ENCODE assay signal across 9 cellular contexts in the genomic region with DNA sequence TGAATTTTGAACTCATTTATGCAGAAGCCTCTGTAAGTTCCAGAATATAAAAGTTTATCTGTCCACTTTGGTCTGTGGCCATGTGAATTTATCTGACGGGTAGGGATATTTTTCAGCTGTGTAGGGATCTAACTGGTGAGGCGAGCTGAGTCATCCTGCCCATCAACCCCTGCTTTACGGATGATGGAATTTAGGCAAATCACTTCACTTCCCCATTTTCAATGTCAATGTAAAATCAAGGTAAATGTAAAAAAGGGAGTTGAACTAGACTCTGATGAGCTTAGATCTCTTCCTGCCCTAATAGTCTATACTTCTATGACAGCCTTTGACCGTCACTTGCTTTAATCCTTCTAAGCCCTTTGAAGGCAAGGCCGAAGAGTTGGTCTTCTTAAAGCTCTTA. TPM values are rescaled to one million over a fixed set of nuclear protein-coding genes. Genes with fewer than 3 reads are reported as not detected.
A peak's percentile ranks its signal among the peaks of the same experiment; 100 is the strongest.
DNase-seq lines count a peak whose midpoint lies in the region; ATAC-seq and TF ChIP-seq lines count a peak whose summit lies in the region.
"Had no signal": no experiment of that assay in that cellular context is flagged by ENCODE, and none has a peak within 500 bp of the region (broad histone marks: within the 10 kb centered on the region; RNA-seq: fewer than 3 reads in every experiment).

No MANE protein-coding gene starts in this region.

- POLR2A ChIA-PET in SK-N-SH (lab: Yijun Ruan, JAX), result no interaction called here

- no peak for TF ChIP-seq CTCF in SK-N-SH (IDR thresholded peaks at IDR 0.05)

- H3K27me3 Mint-ChIP-seq in activated T-cell treated with anti-CD3 and anti-CD28 coated beads, Interleukin-2, amount 50 U/mL, for 4 hours (ENCODE audit: low read depth), result no peaks in the 10 kb centered on the region
- H3K27me3 Mint-ChIP-seq in activated naive CD8-positive, alpha-beta T cell treated with anti-CD3 and anti-CD28 coated beads for 36 hours, result no peaks in the 10 kb centered on the region
- no peaks in the 10 kb centered on the region for H3K27me3 Mint-ChIP-seq in stimulated activated memory B cell treated with anti-CD40 and anti-IgM and Interleukin-4, amounts not matched to agents 10 μg/mL and 1 μg/mL and 100 μg/mL, for 72 hours

- ATAC-seq in activated T-cell treated with anti-CD3 and anti-CD28 coated beads, Interleukin-2, amount 50 U/mL, for 4 hours, result no peak
- peak; percentile 44 for ATAC-seq in stimulated activated memory B cell treated with anti-CD40 and anti-IgM and Interleukin-4, amounts not matched to agents 10 μg/mL and 1 μg/mL and 100 μg/mL, for 72 hours

- no peaks in the 10 kb centered on the region for H3K36me3 ChIP-seq in MG63
- H3K36me3 ChIP-seq in SK-N-SH (replicated peaks in 1 of 2; ENCODE audit: control insufficient read depth in 1 of 2, insufficient read depth in 2 of 2, low read length in 1 of 2), result no peaks in the 10 kb centered on the region

- H3K4me3 Mint-ChIP-seq in activated T-cell treated with anti-CD3 and anti-CD28 coated beads, Interleukin-2, amount 50 U/mL, for 4 hours, result peak overlapping the region; percentile 97
- no peak overlapping the region for H3K4me3 Mint-ChIP-seq in activated naive CD8-positive, alpha-beta T cell treated with anti-CD3 and anti-CD28 coated beads for 36 hours
- peak overlapping the region; percentile 61 for H3K4me3 Mint-ChIP-seq in stimulated activated memory B cell treated with anti-CD40 and anti-IgM and Interleukin-4, amounts not matched to agents 10 μg/mL and 1 μg/mL and 100 μg/mL, for 72 hours

- no peak overlapping the region for H3K4me2 ChIP-seq in SK-N-SH

- TF ChIP-seq EP300 in SK-N-SH (IDR thresholded peaks at IDR 0.05; ENCODE audit: borderline replicate concordance in 1 of 2, low read depth in 1 of 2, low read length in 1 of 2), result no peak

- H3K79me2 ChIP-seq in SK-N-SH (ENCODE audit: insufficient read depth), result no peaks in the 10 kb centered on the region

- 83% methylated on average over 5 of the region's 5 CpGs for WGBS in SK-N-SH (ENCODE audit: low lambda C conversion rate)

- H3K36me3 Mint-ChIP-seq in activated T-cell treated with anti-CD3 and anti-CD28 coated beads, Interleukin-2, amount 50 U/mL, for 4 hours (ENCODE audit: insufficient read depth), result peaks cover 2% of the 10 kb centered on the region
- H3K36me3 Mint-ChIP-seq in activated naive CD8-positive, alpha-beta T cell treated with anti-CD3 and anti-CD28 coated beads for 36 hours, result peaks cover 16% of the 10 kb centered on the region
- H3K36me3 Mint-ChIP-seq in stimulated activated memory B cell treated with anti-CD40 and anti-IgM and Interleukin-4, amounts not matched to agents 10 μg/mL and 1 μg/mL and 100 μg/mL, for 72 hours, result no peaks in the 10 kb centered on the region

- H3K4me1 Mint-ChIP-seq in activated T-cell treated with anti-CD3 and anti-CD28 coated beads, Interleukin-2, amount 50 U/mL, for 4 hours (ENCODE audit: low read depth), result peaks cover 47% of the 10 kb centered on the region
- peaks cover 29% of the 10 kb centered on the region for H3K4me1 Mint-ChIP-seq in activated naive CD8-positive, alpha-beta T cell treated with anti-CD3 and anti-CD28 coated beads for 36 hours
- H3K4me1 Mint-ChIP-seq in stimulated activated memory B cell treated with anti-CD40 and anti-IgM and Interleukin-4, amounts not matched to agents 10 μg/mL and 1 μg/mL and 100 μg/mL, for 72 hours, result peaks cover 49% of the 10 kb centered on the region

- TF ChIP-seq RAD21 in SK-N-SH (IDR thresholded peaks at IDR 0.05; ENCODE audit: low read length), result no peak

- H3K27me3 ChIP-seq in MG63, result no peaks in the 10 kb centered on the region
- H3K27me3 ChIP-seq in SK-N-SH (ENCODE audit: insufficient read depth), result peaks cover 53% of the 10 kb centered on the region

- no peaks in the 10 kb centered on the region for H3F3A ChIP-seq in SK-N-SH (replicated peaks; ENCODE audit: insufficient read depth)

- peaks cover 0 to 13% of the 10 kb centered on the region in 2 experiments; a peak in 2 of 4 replicates for H3K4me1 ChIP-seq in SK-N-SH (ENCODE audit: control insufficient read depth in 1 of 2, insufficient read depth in 2 of 2, low read depth in 1 of 2, low read length in 1 of 2)

- no peak overlapping the region for H3K9ac ChIP-seq in SK-N-SH

- no peaks in the 10 kb centered on the region for H3K9me2 ChIP-seq in SK-N-SH

- no peaks in the 10 kb centered on the region for H4K20me1 ChIP-seq in SK-N-SH (ENCODE audit: insufficient read depth)

- CTCF ChIA-PET in SK-N-SH (lab: Yijun Ruan, JAX), result interaction anchor here (0.9 to 3.1 kb wide), 3 partner anchors 82 to 147 kb away, joined by 3 to 11 read pairs (median 10); no protein-coding TSS in a partner anchor

- H3K4me3 ChIP-seq in MG63 (no peak overlapping the region), SK-N-SH (ENCODE audit: low read depth in 2 of 2, low read length in 1 of 2) (no peak overlapping the region)

- H2AFZ ChIP-seq in SK-N-SH (ENCODE audit: low read depth), result no peak overlapping the region

- H3K9me3 ChIP-seq in MG63, result no peaks in the 10 kb centered on the region
- H3K9me3 ChIP-seq in SK-N-SH, result no peaks in the 10 kb centered on the region

- H3K9me3 Mint-ChIP-seq in activated T-cell treated with anti-CD3 and anti-CD28 coated beads, Interleukin-2, amount 50 U/mL, for 4 hours, result no peaks in the 10 kb centered on the region
- no peaks in the 10 kb centered on the region for H3K9me3 Mint-ChIP-seq in activated naive CD8-positive, alpha-beta T cell treated with anti-CD3 and anti-CD28 coated beads for 36 hours
- H3K9me3 Mint-ChIP-seq in stimulated activated memory B cell treated with anti-CD40 and anti-IgM and Interleukin-4, amounts not matched to agents 10 μg/mL and 1 μg/mL and 100 μg/mL, for 72 hours, result no peaks in the 10 kb centered on the region

- H3K27ac Mint-ChIP-seq in activated naive CD8-positive, alpha-beta T cell treated with anti-CD3 and anti-CD28 coated beads for 36 hours, result peak overlapping the region; percentile 58
- peak overlapping the region; percentile 89 for H3K27ac Mint-ChIP-seq in stimulated activated memory B cell treated with anti-CD40 and anti-IgM and Interleukin-4, amounts not matched to agents 10 μg/mL and 1 μg/mL and 100 μg/mL, for 72 hours

- no peak overlapping the region for H3K27ac ChIP-seq in SK-N-SH (ENCODE audit: low read depth in 2 of 2, low read length in 1 of 2)

- no peak for DNase-seq in activated T-cell treated with anti-CD3 and anti-CD28 coated beads, Interleukin-2, amount 50 U/mL, for 4 hours
- DNase-seq in activated T-cell treated with anti-CD3 and anti-CD28 coated beads, Interleukin-2, amount 50 U/mL, for 1 hour, result no peak
- DNase-seq in MG63 (peak; percentile 30), NCI-H748 treated with DMSO at 0.1 percent for 48 hours (lab: John Stamatoyannopoulos, UW) (no peak), D341Med (ENCODE audit: low spot score) (no peak), SK-N-SH (no peak)
- no peak for DNase-seq in activated naive CD8-positive, alpha-beta T cell treated with anti-CD3 and anti-CD28 coated beads for 36 hours
- DNase-seq: NCI-H187 had no signal

TF ChIP-seq in SK-N-SH, 30 proteins besides CTCF, POLR2A, EP300 and RAD21:
- TF ChIP-seq GABPA (IDR thresholded peaks at IDR 0.05; ENCODE audit: low read depth), result no peak
- TF ChIP-seq, protein P1, sequence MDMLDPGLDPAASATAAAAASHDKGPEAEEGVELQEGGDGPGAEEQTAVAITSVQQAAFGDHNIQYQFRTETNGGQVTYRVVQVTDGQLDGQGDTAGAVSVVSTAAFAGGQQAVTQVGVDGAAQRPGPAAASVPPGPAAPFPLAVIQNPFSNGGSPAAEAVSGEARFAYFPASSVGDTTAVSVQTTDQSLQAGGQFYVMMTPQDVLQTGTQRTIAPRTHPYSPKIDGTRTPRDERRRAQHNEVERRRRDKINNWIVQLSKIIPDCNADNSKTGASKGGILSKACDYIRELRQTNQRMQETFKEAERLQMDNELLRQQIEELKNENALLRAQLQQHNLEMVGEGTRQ (IDR thresholded peaks at IDR 0.05; ENCODE audit: borderline replicate concordance, low read depth, low read length), result no peak
- no peak for TF ChIP-seq TCF12 (IDR thresholded peaks at IDR 0.05)
- TF ChIP-seq, protein P2, sequence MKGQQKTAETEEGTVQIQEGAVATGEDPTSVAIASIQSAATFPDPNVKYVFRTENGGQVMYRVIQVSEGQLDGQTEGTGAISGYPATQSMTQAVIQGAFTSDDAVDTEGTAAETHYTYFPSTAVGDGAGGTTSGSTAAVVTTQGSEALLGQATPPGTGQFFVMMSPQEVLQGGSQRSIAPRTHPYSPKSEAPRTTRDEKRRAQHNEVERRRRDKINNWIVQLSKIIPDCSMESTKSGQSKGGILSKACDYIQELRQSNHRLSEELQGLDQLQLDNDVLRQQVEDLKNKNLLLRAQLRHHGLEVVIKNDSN (IDR thresholded peaks at IDR 0.05; ENCODE audit: borderline replicate concordance, low read depth), result no peak
- no peak for TF ChIP-seq NRF1 (IDR thresholded peaks at IDR 0.05; ENCODE audit: low read depth, low read length)

RNA-seq across cellular contexts. Expression of gene SLC16A6, which starts 2.6 kb away (rescaled TPM):
- 1 to 10 TPM; 5.9 to 7.7 (median 6.0) TPM for total RNA-seq in activated T-cell treated with anti-CD3 and anti-CD28 coated beads, Interleukin-2, amount 50 U/mL, for 4 hours
- total RNA-seq in MG63 (2014; rRNA removed; shearing (Covaris generic); ENCODE audit: low replicate concordance), result 0.79 and 1.9 TPM in 2 replicates
- 1 to 10 TPM; 5.9 to 6.0 TPM for total RNA-seq in activated naive CD8-positive, alpha-beta T cell treated with anti-CD3 and anti-CD28 coated beads for 36 hours
- polyA plus RNA-seq in SK-N-SH (2012; rRNA removed), result 0.03 TPM in 1 of 2 replicates, not detected in the other
- 0.01 and 0.03 TPM in 2 replicates for polyA plus RNA-seq in SK-N-SH (2012; cell fraction: cytosol; rRNA removed)
- 0.16 and 0.30 TPM in 2 replicates for polyA plus RNA-seq in SK-N-SH (2012; cell fraction: nucleus; rRNA removed)

RNA-seq across cellular contexts. Expression of gene ARSG, which starts 2.9 kb away (rescaled TPM):
- total RNA-seq in activated T-cell treated with anti-CD3 and anti-CD28 coated beads, Interleukin-2, amount 50 U/mL, for 4 hours, result 1 to 10 TPM; 3.2 to 4.6 (median 4.5) TPM
- 2.3 and 3.0 TPM in 2 replicates for total RNA-seq in MG63 (2014; rRNA removed; shearing (Covaris generic); ENCODE audit: low replicate concordance)
- 1 to 10 TPM; 5.0 to 5.2 TPM for total RNA-seq in activated naive CD8-positive, alpha-beta T cell treated with anti-CD3 and anti-CD28 coated beads for 36 hours
- 0.41 and 0.60 TPM in 2 replicates for polyA plus RNA-seq in SK-N-SH (2012; rRNA removed)
- 0.20 and 0.24 TPM in 2 replicates for polyA plus RNA-seq in SK-N-SH (2012; cell fraction: cytosol; rRNA removed)
- polyA plus RNA-seq in SK-N-SH (2012; cell fraction: nucleus; rRNA removed), result 0.20 and 0.22 TPM in 2 replicates

RNA-seq across cellular contexts. Expression of gene AMZ2, which starts 40.5 kb away (rescaled TPM):
- total RNA-seq in activated T-cell treated with anti-CD3 and anti-CD28 coated beads, Interleukin-2, amount 50 U/mL, for 4 hours, result 10 to 100 TPM; 62.7 to 74.6 (median 72.8) TPM
- 174 and 187 TPM in 2 replicates for total RNA-seq in MG63 (2014; rRNA removed; shearing (Covaris generic); ENCODE audit: low replicate concordance)
- 100 to 1,000 TPM; 120 to 134 TPM for total RNA-seq in activated naive CD8-positive, alpha-beta T cell treated with anti-CD3 and anti-CD28 coated beads for 36 hours
- 95.9 and 115 TPM in 2 replicates for polyA plus RNA-seq in SK-N-SH (2012; rRNA removed)
- polyA plus RNA-seq in SK-N-SH (2012; cell fraction: cytosol; rRNA removed), result 131 and 161 TPM in 2 replicates
- 86.8 and 100 TPM in 2 replicates for polyA plus RNA-seq in SK-N-SH (2012; cell fraction: nucleus; rRNA removed)
